ENCODE assay signal across 2 cellular contexts in the genomic region with DNA sequence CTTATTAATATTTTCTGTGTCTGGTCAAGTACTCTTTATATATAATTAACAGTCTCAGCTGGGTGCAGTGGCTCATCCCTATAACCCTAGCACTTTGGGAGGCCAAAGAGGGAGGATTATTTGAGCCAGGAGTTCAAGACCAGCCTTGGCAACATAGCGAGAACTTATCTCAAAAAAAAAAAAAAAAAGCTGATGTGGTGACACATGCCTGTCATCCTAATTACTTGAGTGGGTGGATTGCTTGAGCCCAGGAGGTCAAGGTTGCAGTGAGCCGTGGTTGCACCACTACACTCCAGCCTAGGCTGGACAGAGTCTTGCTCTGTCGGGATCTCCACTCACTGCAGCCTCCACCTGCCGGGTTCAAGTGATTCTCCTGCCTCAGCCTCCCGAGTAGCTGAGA.
TF ChIP-seq lines count a peak whose summit lies in the region.

No MANE protein-coding gene starts in this region.

TF ChIP-seq in HepG2, 621 proteins besides CTCF, POLR2A, EP300 and RAD21:
- TF ChIP-seq, protein P1, sequence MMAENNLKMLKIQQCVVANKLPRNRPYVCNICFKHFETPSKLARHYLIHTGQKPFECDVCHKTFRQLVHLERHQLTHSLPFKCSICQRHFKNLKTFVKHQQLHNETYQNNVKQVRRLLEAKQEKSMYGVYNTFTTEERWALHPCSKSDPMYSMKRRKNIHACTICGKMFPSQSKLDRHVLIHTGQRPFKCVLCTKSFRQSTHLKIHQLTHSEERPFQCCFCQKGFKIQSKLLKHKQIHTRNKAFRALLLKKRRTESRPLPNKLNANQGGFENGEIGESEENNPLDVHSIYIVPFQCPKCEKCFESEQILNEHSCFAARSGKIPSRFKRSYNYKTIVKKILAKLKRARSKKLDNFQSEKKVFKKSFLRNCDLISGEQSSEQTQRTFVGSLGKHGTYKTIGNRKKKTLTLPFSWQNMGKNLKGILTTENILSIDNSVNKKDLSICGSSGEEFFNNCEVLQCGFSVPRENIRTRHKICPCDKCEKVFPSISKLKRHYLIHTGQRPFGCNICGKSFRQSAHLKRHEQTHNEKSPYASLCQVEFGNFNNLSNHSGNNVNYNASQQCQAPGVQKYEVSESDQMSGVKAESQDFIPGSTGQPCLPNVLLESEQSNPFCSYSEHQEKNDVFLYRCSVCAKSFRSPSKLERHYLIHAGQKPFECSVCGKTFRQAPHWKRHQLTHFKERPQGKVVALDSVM (CRISPR knock-in tag; IDR thresholded peaks at IDR 0.05): peak; percentile 48; the same call in 1 of the 2 replicates
- TF ChIP-seq SIN3A (IDR thresholded peaks at IDR 0.05; ENCODE audit: borderline replicate concordance, low read depth, low read length): no peak
- no peak for TF ChIP-seq FOXC1 (CRISPR knock-in tag; IDR thresholded peaks at IDR 0.05; ENCODE audit: borderline replicate concordance)

TF ChIP-seq in K562, 482 proteins besides CTCF, POLR2A, EP300 and RAD21:
- TF ChIP-seq, protein P2, sequence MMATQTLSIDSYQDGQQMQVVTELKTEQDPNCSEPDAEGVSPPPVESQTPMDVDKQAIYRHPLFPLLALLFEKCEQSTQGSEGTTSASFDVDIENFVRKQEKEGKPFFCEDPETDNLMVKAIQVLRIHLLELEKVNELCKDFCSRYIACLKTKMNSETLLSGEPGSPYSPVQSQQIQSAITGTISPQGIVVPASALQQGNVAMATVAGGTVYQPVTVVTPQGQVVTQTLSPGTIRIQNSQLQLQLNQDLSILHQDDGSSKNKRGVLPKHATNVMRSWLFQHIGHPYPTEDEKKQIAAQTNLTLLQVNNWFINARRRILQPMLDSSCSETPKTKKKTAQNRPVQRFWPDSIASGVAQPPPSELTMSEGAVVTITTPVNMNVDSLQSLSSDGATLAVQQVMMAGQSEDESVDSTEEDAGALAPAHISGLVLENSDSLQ (IDR thresholded peaks at IDR 0.05): peak; percentile 73
- TF ChIP-seq ZNF384 (IDR thresholded peaks at IDR 0.05; ENCODE audit: low read depth, low read length) (peak; percentile 82), EGR1 (conservative IDR thresholded peaks at IDR 0.05) (peak; percentile 87), MEIS2 (IDR thresholded peaks at IDR 0.05; ENCODE audit: partially characterized antibody) (peak; percentile 61)
- TF ChIP-seq, protein P3, sequence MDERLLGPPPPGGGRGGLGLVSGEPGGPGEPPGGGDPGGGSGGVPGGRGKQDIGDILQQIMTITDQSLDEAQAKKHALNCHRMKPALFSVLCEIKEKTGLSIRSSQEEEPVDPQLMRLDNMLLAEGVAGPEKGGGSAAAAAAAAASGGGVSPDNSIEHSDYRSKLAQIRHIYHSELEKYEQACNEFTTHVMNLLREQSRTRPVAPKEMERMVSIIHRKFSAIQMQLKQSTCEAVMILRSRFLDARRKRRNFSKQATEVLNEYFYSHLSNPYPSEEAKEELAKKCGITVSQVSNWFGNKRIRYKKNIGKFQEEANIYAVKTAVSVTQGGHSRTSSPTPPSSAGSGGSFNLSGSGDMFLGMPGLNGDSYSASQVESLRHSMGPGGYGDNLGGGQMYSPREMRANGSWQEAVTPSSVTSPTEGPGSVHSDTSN (CRISPR knock-in tag; IDR thresholded peaks at IDR 0.05; ENCODE audit: low read depth): no peak
- TF ChIP-seq, protein P3 (tag; conservative IDR thresholded peaks at IDR 0.05; ENCODE audit: low read depth): peak; percentile 61
- TF ChIP-seq, protein P4, sequence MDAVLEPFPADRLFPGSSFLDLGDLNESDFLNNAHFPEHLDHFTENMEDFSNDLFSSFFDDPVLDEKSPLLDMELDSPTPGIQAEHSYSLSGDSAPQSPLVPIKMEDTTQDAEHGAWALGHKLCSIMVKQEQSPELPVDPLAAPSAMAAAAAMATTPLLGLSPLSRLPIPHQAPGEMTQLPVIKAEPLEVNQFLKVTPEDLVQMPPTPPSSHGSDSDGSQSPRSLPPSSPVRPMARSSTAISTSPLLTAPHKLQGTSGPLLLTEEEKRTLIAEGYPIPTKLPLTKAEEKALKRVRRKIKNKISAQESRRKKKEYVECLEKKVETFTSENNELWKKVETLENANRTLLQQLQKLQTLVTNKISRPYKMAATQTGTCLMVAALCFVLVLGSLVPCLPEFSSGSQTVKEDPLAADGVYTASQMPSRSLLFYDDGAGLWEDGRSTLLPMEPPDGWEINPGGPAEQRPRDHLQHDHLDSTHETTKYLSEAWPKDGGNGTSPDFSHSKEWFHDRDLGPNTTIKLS (IDR thresholded peaks at IDR 0.05; ENCODE audit: borderline replicate concordance, low read depth): no peak
TF ChIP-seq in K562: peak in this region for 5.
